8 cellular contexts compared by ENCODE assay signal in the genomic region with DNA sequence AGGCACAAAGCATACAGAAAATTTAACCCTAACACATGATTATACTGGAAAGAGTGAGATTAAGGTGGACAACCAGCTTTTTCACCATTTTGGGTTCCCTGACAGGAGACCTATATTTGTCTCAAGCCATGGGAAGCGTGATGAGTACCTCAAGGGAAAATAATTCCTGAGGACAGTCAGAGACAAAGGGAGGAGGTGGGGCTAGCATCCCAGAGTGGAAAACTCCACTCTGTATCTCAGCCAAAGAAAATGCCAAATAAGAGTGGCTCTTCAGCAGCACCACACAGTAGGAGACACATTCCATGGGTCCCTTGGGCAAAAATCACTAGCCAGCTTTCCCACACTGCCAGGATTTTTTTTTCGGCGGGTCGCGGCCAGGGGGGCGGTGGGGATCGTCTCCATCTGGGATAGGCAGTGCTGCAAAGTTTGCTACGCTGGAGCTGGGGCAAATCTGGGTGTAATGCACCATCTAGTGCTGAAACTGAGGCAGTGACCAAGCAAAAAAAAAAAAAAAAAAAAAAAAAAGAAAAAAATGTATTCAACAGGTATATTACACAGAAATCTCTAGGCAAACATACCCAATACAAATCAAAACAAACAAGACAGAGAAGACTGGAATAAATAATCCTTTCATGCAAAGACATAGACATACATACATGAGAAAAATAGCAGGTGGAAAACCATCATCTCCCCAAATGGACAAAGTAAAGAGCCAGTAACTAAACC.
DNase-seq lines count a peak whose midpoint lies in the region; TF ChIP-seq lines count a peak whose summit lies in the region.

No MANE protein-coding gene starts in this region.

- H3K79me1 ChIP-seq in mesenchymal stem cell (replicated peaks; ENCODE audit: low read length, poor library complexity, severe bottlenecking): no peaks in the 10 kb centered on the region

- no peak overlapping the region for H3K23ac ChIP-seq in mesenchymal stem cell (ENCODE audit: low read length in 2 of 2)

- H3K4ac ChIP-seq in mesenchymal stem cell (ENCODE audit: low read depth in 1 of 2, low read length in 2 of 2): no peak overlapping the region

- no peak for TF ChIP-seq POLR2A in thyroid gland (IDR thresholded peaks at IDR 0.05)

- no peak overlapping the region for H4K91ac ChIP-seq in mesenchymal stem cell (ENCODE audit: low read length)

- no peak overlapping the region for H4K8ac ChIP-seq in mesenchymal stem cell (ENCODE audit: low read length)

- H3K18ac ChIP-seq in mesenchymal stem cell (ENCODE audit: low read depth in 1 of 2, low read length in 2 of 2): no peak overlapping the region

- H3K9ac ChIP-seq in HUES64 (ENCODE audit: low read depth, low read length) (peak overlapping the region; percentile 82), mesenchymal stem cell (ENCODE audit: low read length) (peak overlapping the region; percentile 53)

- H3K4me3 ChIP-seq in HUES64 (ENCODE audit: low read length) (peak overlapping the region; percentile 72), mesenchymal stem cell (ENCODE audit: insufficient read depth in 1 of 2, low read depth in 1 of 2, low read length in 2 of 2) (peak overlapping the region; percentile 59 to 72), thyroid gland (replicated peaks in 1 of 3) (no peak overlapping the region)

- H3K4me2 ChIP-seq in mesenchymal stem cell (ENCODE audit: low read length, poor library complexity, severe bottlenecking): peak overlapping the region; percentile 92

- H3K36me3 ChIP-seq in HUES64 (ENCODE audit: insufficient read depth, low read length): no peaks in the 10 kb centered on the region
- no peaks in the 10 kb centered on the region for H3K36me3 ChIP-seq in mesenchymal stem cell (ENCODE audit: control insufficient read depth in 1 of 2, insufficient read depth in 2 of 2, low read depth in 1 of 2, low read length in 2 of 2)
- no peaks in the 10 kb centered on the region for H3K36me3 ChIP-seq in thyroid gland

- H2BK5ac ChIP-seq in mesenchymal stem cell (ENCODE audit: low read depth, low read length, poor library complexity, severe bottlenecking): peak overlapping the region; percentile 25

- 5% methylated on average over 8 of the region's 8 CpGs for WGBS in HUES64
- 2% methylated on average over 8 of the region's 8 CpGs for WGBS in mesenchymal stem cell
- WGBS in thyroid gland, 2 donors: 0 to 2% methylated on average over 8 of the region's 8 CpGs

- peak in 1 of 6 experiments; percentile 8 for TF ChIP-seq CTCF in thyroid gland (IDR thresholded peaks at IDR 0.05)

- peaks cover 4% of the 10 kb centered on the region; the same call in 1 of the 2 replicates for H3K9me3 ChIP-seq in HUES64 (ENCODE audit: insufficient read depth, low read depth, low read length)
- H3K9me3 ChIP-seq in mesenchymal stem cell (ENCODE audit: control insufficient read depth, low read length): no peaks in the 10 kb centered on the region
- no peaks in the 10 kb centered on the region for H3K9me3 ChIP-seq in thyroid gland

- H3K27me3 ChIP-seq in HUES64 (ENCODE audit: insufficient read depth, low read length): no peaks in the 10 kb centered on the region
- H3K27me3 ChIP-seq in mesenchymal stem cell (ENCODE audit: control insufficient read depth in 1 of 2, insufficient read depth in 1 of 2, low read length in 2 of 2): no peaks in the 10 kb centered on the region
- no peaks in the 10 kb centered on the region for H3K27me3 ChIP-seq in thyroid gland

- no peak overlapping the region for H2BK120ac ChIP-seq in mesenchymal stem cell (ENCODE audit: low read depth, low read length)

- H2AFZ ChIP-seq in mesenchymal stem cell (ENCODE audit: low read depth, low read length): peak overlapping the region; percentile 91

- H2AK5ac ChIP-seq in mesenchymal stem cell (ENCODE audit: low read length, severe bottlenecking): no peak overlapping the region

- no peak overlapping the region for H3K14ac ChIP-seq in mesenchymal stem cell (ENCODE audit: low read length in 2 of 2)

- peak; percentile 73 for DNase-seq in DMS 273 (lab: John Stamatoyannopoulos, UW; ENCODE audit: unreplicated experiment)
- no peak for DNase-seq in DMS 273 treated with DMSO at 0.1 percent for 48 hours (lab: John Stamatoyannopoulos, UW)
- peak; percentile 33 for DNase-seq in amniotic epithelial cell (ENCODE audit: low read depth)
- DNase-seq in mesenchymal stem cell: peak; percentile 59
- no peak for DNase-seq in effector CD4-positive, alpha-beta T cell
- no peak for DNase-seq in NK-92 (lab: John Stamatoyannopoulos, UW; ENCODE audit: unreplicated experiment)
- no peak for DNase-seq in thyroid gland

- intact Hi-C loops in thyroid gland (cut with DNase I): no loop called here

- peak overlapping the region in 1 of 2 experiments; percentile 42 for H2BK12ac ChIP-seq in mesenchymal stem cell (ENCODE audit: low read length in 2 of 2)

- H3K4me1 ChIP-seq in HUES64 (ENCODE audit: insufficient read depth, low read length) (peaks cover 5% of the 10 kb centered on the region; the same call in 1 of the 2 replicates), mesenchymal stem cell (ENCODE audit: control insufficient read depth, insufficient read depth, low read depth, low read length) (no peaks in the 10 kb centered on the region), thyroid gland (no peaks in the 10 kb centered on the region)

- no peak overlapping the region for H2BK15ac ChIP-seq in mesenchymal stem cell (ENCODE audit: low read depth, poor library complexity, severe bottlenecking)

- no peak overlapping the region for H3K27ac ChIP-seq in HUES64 (ENCODE audit: low read depth, low read length)
- H3K27ac ChIP-seq in mesenchymal stem cell (ENCODE audit: low read length, poor library complexity, severe bottlenecking): peak overlapping the region; percentile 47
- no peak overlapping the region for H3K27ac ChIP-seq in thyroid gland

Comparison
In these comparisons a context has a peak if more than half of its experiments do, and no peak if none do; other contexts are left out.
1. DNase-seq: peak in DMS 273 (single experiment), amniotic epithelial cell (single experiment) and mesenchymal stem cell (single experiment); none in DMS 273 treated with DMSO at 0.1 percent for 48 hours (single experiment), effector CD4-positive, alpha-beta T cell (single experiment), NK-92 (single experiment) and thyroid gland (0 of 2).
2. H3K4me3 ChIP-seq: peak in HUES64 (single experiment) and mesenchymal stem cell (2 of 2); none in thyroid gland (0 of 3).